Comparison of ENCODE assay signal across 8 cellular contexts in genomic region chr7:95596183-95597135, GRCh38. TPM values are rescaled to one million over a fixed set of nuclear protein-coding genes. Genes with fewer than 3 reads are reported as not detected.
A peak's percentile ranks its signal among the peaks of the same experiment; 100 is the strongest.
DNase-seq lines count a peak whose midpoint lies in the region; ATAC-seq lines count a peak whose summit lies in the region.

Gene PDK4, minus strand, starts transcription at chr7:95596516. Its CDS starts 223 bp downstream, at chr7:95596293.

- H3K27ac Mint-ChIP-seq in activated T-cell treated with anti-CD3 and anti-CD28 coated beads, Interleukin-2, amount 50 U/mL, for 72 hours = no peak within 1 kb of the TSS
- H3K27ac Mint-ChIP-seq in activated CD4-positive, alpha-beta memory T cell treated with anti-CD3 and anti-CD28 coated beads, Interleukin-2, amount 10 ng/mL, durations not matched to agents 7 days and 5 days = no peak within 1 kb of the TSS

- H3K36me3 Mint-ChIP-seq in activated T-cell treated with anti-CD3 and anti-CD28 coated beads, Interleukin-2, amount 50 U/mL, for 72 hours (ENCODE audit: insufficient read depth in 2 of 2) = no peaks in the 10 kb centered on the region
- H3K36me3 Mint-ChIP-seq in activated CD4-positive, alpha-beta memory T cell treated with anti-CD3 and anti-CD28 coated beads, Interleukin-2, amount 10 ng/mL, durations not matched to agents 7 days and 5 days (ENCODE audit: low read depth) = no peaks in the 10 kb centered on the region

- H3K18ac ChIP-seq in mesendoderm (ENCODE audit: low read length) = no peak within 1 kb of the TSS

- no peak within 1 kb of the TSS for H4K5ac ChIP-seq in mesendoderm (ENCODE audit: low read length)

- H3K23ac ChIP-seq in mesendoderm (ENCODE audit: low read length) = no peak within 1 kb of the TSS

- peaks cover 0 to 3% of the 10 kb centered on the region in 2 donors for H3K9me3 Mint-ChIP-seq in activated T-cell treated with anti-CD3 and anti-CD28 coated beads, Interleukin-2, amount 50 U/mL, for 72 hours
- H3K9me3 Mint-ChIP-seq in activated CD4-positive, alpha-beta memory T cell treated with anti-CD3 and anti-CD28 coated beads, Interleukin-2, amount 10 ng/mL, durations not matched to agents 7 days and 5 days = no peaks in the 10 kb centered on the region

- POLR2A ChIA-PET in activated CD4-positive, alpha-beta memory T cell treated with anti-CD3 and anti-CD28 coated beads, Interleukin-2, amount 10 ng/mL, durations not matched to agents 7 days and 5 days (lab: Charles Lee) = no interaction called here

- no peak within 1 kb of the TSS for H2AK5ac ChIP-seq in mesendoderm (ENCODE audit: low read length)

- no peaks in the 10 kb centered on the region for H3K79me1 ChIP-seq in mesendoderm (ENCODE audit: low read length)

- no CpG with 5 or more reads among the region's 67 CpGs for WGBS in mesendoderm (ENCODE audit: extremely low coverage, insufficient coverage, low lambda C conversion rate)

- H3K36me3 ChIP-seq in mesendoderm (ENCODE audit: control insufficient read depth, insufficient read depth, low read length) = no peaks in the 10 kb centered on the region

- H3K27ac ChIP-seq in mesendoderm (ENCODE audit: low read depth, low read length) = no peak within 1 kb of the TSS

- no peaks in the 10 kb centered on the region for H3K4me1 ChIP-seq in mesendoderm (ENCODE audit: control insufficient read depth, low read depth, low read length)

- peak within 1 kb of the TSS; percentile 76 for H3K4me3 ChIP-seq in mesendoderm (ENCODE audit: low read length)

- H3K4ac ChIP-seq in mesendoderm (ENCODE audit: low read depth, low read length) = no peak within 1 kb of the TSS

- H2BK5ac ChIP-seq in mesendoderm (ENCODE audit: low read length) = no peak within 1 kb of the TSS

- no peaks in the 10 kb centered on the region for H3K79me2 ChIP-seq in mesendoderm (ENCODE audit: control insufficient read depth, insufficient read depth, low read length)

- peak within 1 kb of the TSS; percentile 52 for H3K9ac ChIP-seq in mesendoderm (ENCODE audit: low read length)

- H3K4me3 Mint-ChIP-seq in activated T-cell treated with anti-CD3 and anti-CD28 coated beads, Interleukin-2, amount 50 U/mL, for 72 hours = peak within 1 kb of the TSS; percentile 18 to 48
- H3K4me3 Mint-ChIP-seq in activated CD4-positive, alpha-beta memory T cell treated with anti-CD3 and anti-CD28 coated beads, Interleukin-2, amount 10 ng/mL, durations not matched to agents 7 days and 5 days = no peak within 1 kb of the TSS

- peak within 1 kb of the TSS; percentile 90 for H3K4me2 ChIP-seq in mesendoderm (ENCODE audit: low read length)

- H2BK15ac ChIP-seq in mesendoderm (replicated peaks; ENCODE audit: low read depth) = no peak within 1 kb of the TSS

- H3K27me3 ChIP-seq in mesendoderm (ENCODE audit: insufficient read depth, low read length, poor library complexity) = peaks cover 3% of the 10 kb centered on the region

- H3K4me1 Mint-ChIP-seq in activated T-cell treated with anti-CD3 and anti-CD28 coated beads, Interleukin-2, amount 50 U/mL, for 72 hours (ENCODE audit: low read depth) = peaks cover 10% of the 10 kb centered on the region
- H3K4me1 Mint-ChIP-seq in activated CD4-positive, alpha-beta memory T cell treated with anti-CD3 and anti-CD28 coated beads, Interleukin-2, amount 10 ng/mL, durations not matched to agents 7 days and 5 days = no peaks in the 10 kb centered on the region

- CTCF ChIA-PET in activated CD4-positive, alpha-beta memory T cell treated with anti-CD3 and anti-CD28 coated beads, Interleukin-2, amount 10 ng/mL, durations not matched to agents 7 days and 5 days (lab: Charles Lee) = no interaction called here

- no peak for ATAC-seq in activated T-cell treated with anti-CD3 and anti-CD28 coated beads, Interleukin-2, amount 50 U/mL, for 72 hours (replicated peaks in 1 of 2)
- ATAC-seq in esophagus mucosa = peak; percentile 80

- H4K8ac ChIP-seq in mesendoderm (ENCODE audit: low read depth, low read length) = no peak within 1 kb of the TSS

- H3K27me3 Mint-ChIP-seq in activated T-cell treated with anti-CD3 and anti-CD28 coated beads, Interleukin-2, amount 50 U/mL, for 72 hours (ENCODE audit: low read depth) = peaks cover 21% of the 10 kb centered on the region
- peaks cover 15% of the 10 kb centered on the region for H3K27me3 Mint-ChIP-seq in activated CD4-positive, alpha-beta memory T cell treated with anti-CD3 and anti-CD28 coated beads, Interleukin-2, amount 10 ng/mL, durations not matched to agents 7 days and 5 days

- peak within 1 kb of the TSS; percentile 67 for H3K56ac ChIP-seq in mesendoderm (ENCODE audit: low read length)

- no peak within 1 kb of the TSS for H2BK120ac ChIP-seq in mesendoderm (ENCODE audit: low read depth, low read length)

- no peak for DNase-seq in activated T-cell treated with anti-CD3 and anti-CD28 coated beads, Interleukin-2, amount 50 U/mL, for 72 hours
- DNase-seq in activated T-cell treated with anti-CD3 and anti-CD28 coated beads, Interleukin-2, amount 50 U/mL, for 1 hour = no peak
- DNase-seq in SHP77 treated with DMSO at 0.1 percent for 48 hours (lab: John Stamatoyannopoulos, UW) (peak; percentile 90), mesendoderm (peak; percentile 62), superior temporal gyrus (ENCODE audit: extremely low spot score) (peak; percentile 95)
- DNase-seq in activated CD4-positive, alpha-beta memory T cell treated with anti-CD3 and anti-CD28 coated beads, Interleukin-2, amount 10 ng/mL, durations not matched to agents 7 days and 5 days = no peak
- DNase-seq in stimulated activated CD4-positive, alpha-beta T cell treated with anti-CD3 and anti-CD28 coated beads, Interleukin-4, amount 100 ng/mL, for 24 hours = no peak

RNA-seq across cellular contexts. Expression of gene PDK4, which starts in this region (rescaled TPM):
- total RNA-seq in activated T-cell treated with anti-CD3 and anti-CD28 coated beads, Interleukin-2, amount 50 U/mL, for 72 hours = not detected
- 1.5 TPM for total RNA-seq in esophagus mucosa
- polyA plus RNA-seq in mesendoderm (2013, experiment 1 of 2) = 0.06 TPM
- 0.07 TPM for polyA plus RNA-seq in mesendoderm (2013, experiment 2 of 2)
- not detected for total RNA-seq in activated CD4-positive, alpha-beta memory T cell treated with anti-CD3 and anti-CD28 coated beads, Interleukin-2, amount 10 ng/mL, durations not matched to agents 7 days and 5 days

Comparison
In these comparisons a context has a peak if more than half of its experiments do, and no peak if none do; other contexts are left out.
1. DNase-seq: peak in SHP77 treated with DMSO at 0.1 percent for 48 hours (single experiment), mesendoderm (single experiment) and superior temporal gyrus (single experiment); none in activated T-cell treated with anti-CD3 and anti-CD28 coated beads, Interleukin-2, amount 50 U/mL, for 72 hours (0 of 2), activated T-cell treated with anti-CD3 and anti-CD28 coated beads, Interleukin-2, amount 50 U/mL, for 1 hour (single experiment), activated CD4-positive, alpha-beta memory T cell treated with anti-CD3 and anti-CD28 coated beads, Interleukin-2, amount 10 ng/mL, durations not matched to agents 7 days and 5 days (single experiment) and stimulated activated CD4-positive, alpha-beta T cell treated with anti-CD3 and anti-CD28 coated beads, Interleukin-4, amount 100 ng/mL, for 24 hours (single experiment).